Comparison of ENCODE assay signal across 21 cellular contexts in the genomic region with DNA sequence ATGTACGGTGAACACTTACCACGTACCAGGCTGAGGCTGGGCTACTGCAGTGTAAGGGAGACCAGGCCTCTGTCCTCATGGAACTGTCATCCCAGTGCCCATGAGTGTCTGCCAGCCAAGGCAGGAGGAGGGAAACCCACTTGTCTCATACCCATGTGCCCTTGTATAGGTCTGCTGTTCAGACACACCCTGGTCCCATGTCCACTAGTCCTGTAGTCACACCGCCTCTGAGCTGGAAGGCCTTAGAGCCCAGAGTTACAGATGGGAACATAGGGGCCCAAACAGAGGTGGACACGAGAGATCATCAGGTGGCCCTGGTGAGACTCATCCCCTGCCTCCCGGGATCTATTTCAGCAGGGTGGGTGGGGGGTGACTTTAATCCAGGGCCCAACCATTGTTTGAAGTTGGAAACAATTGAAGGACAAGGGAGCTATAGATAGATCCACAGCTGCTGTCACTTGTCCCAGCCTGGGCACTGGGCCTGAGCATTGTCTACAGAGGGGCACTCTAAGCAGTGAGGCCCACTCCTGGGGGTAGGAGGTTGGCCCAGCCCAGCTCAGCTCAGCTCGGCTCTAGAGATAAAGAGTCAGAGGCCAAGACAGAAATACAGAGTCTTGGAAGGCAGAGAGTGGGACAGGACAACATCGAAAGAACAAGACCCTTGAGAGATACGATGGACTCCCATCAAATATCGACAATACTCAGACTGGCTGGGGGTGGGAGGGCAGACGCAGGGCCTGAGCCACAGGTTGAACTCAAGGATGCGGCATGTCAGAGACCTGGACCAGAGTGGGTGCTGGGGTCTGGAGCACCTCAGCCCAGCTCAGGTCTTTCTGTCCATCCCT. TPM values are rescaled to one million over a fixed set of nuclear protein-coding genes. Genes with fewer than 3 reads are reported as not detected.
A peak's percentile ranks its signal among the peaks of the same experiment; 100 is the strongest.
DNase-seq lines count a peak whose midpoint lies in the region; ATAC-seq and TF ChIP-seq lines count a peak whose summit lies in the region.
"Had no signal": no experiment of that assay in that cellular context is flagged by ENCODE, and none has a peak within 500 bp of the region (broad histone marks: within the 10 kb centered on the region; RNA-seq: fewer than 3 reads in every experiment).

No MANE protein-coding gene starts in this region.

- H3K27ac ChIP-seq in layer of hippocampus (ENCODE audit: low read depth, low read length) (peak overlapping the region; percentile 66), osteoblast (ENCODE audit: low read depth, low read length) (no peak overlapping the region), Peyer's patch (no peak overlapping the region)
- H3K27ac ChIP-seq: BLaER1 treated with 17β-estradiol and CSF1 and Interleukin-3, amounts not matched to agents 10 nM and 100 nM; coronary artery; testis had no signal

- no peaks in the 10 kb centered on the region for H4K20me1 ChIP-seq in osteoblast (ENCODE audit: insufficient read depth, low read length)
- H4K20me1 ChIP-seq: BLaER1 treated with 17β-estradiol and CSF1 and Interleukin-3, amounts not matched to agents 10 nM and 100 nM had no signal

- H3K36me3 ChIP-seq in osteoblast (ENCODE audit: insufficient read depth, low read length) (no peaks in the 10 kb centered on the region), Peyer's patch (no peaks in the 10 kb centered on the region)
- H3K36me3 ChIP-seq: BLaER1 treated with 17β-estradiol and CSF1 and Interleukin-3, amounts not matched to agents 10 nM and 100 nM had no signal

- H3K4me3 ChIP-seq in osteoblast (ENCODE audit: insufficient read depth, low read length) (no peak overlapping the region), Peyer's patch (no peak overlapping the region)
- H3K4me3 ChIP-seq: BLaER1 treated with 17β-estradiol and CSF1 and Interleukin-3, amounts not matched to agents 10 nM and 100 nM; coronary artery; testis had no signal

- no peak for TF ChIP-seq CTCF in osteoblast (IDR thresholded peaks at IDR 0.05; ENCODE audit: extremely low read depth, low read depth, low read length)
- TF ChIP-seq CTCF in Peyer's patch (IDR thresholded peaks at IDR 0.05) = no peak

- no peak overlapping the region for H3K4me2 ChIP-seq in osteoblast (ENCODE audit: insufficient read depth, low read length)
- H3K4me2 ChIP-seq: BLaER1 treated with 17β-estradiol and CSF1 and Interleukin-3, amounts not matched to agents 10 nM and 100 nM had no signal

- H3K27me3 ChIP-seq in layer of hippocampus (ENCODE audit: control insufficient read depth, insufficient read depth, low read length) = no peaks in the 10 kb centered on the region
- peaks cover 8% of the 10 kb centered on the region for H3K27me3 ChIP-seq in osteoblast (ENCODE audit: insufficient read depth, low read length)
- H3K27me3 ChIP-seq in Peyer's patch = no peaks in the 10 kb centered on the region
- H3K27me3 ChIP-seq: BLaER1 treated with 17β-estradiol and CSF1 and Interleukin-3, amounts not matched to agents 10 nM and 100 nM; testis had no signal

- H2AFZ ChIP-seq in osteoblast (ENCODE audit: low read length) = no peak overlapping the region

- ATAC-seq in HG03521 (IDR thresholded peaks at IDR 0.05; ENCODE audit: unreplicated experiment) = no peak
- ATAC-seq: left colon, sciatic nerve had no signal

- H3K9me3 ChIP-seq in osteoblast (ENCODE audit: low read depth, low read length) (no peaks in the 10 kb centered on the region), Peyer's patch (no peaks in the 10 kb centered on the region)
- H3K9me3 ChIP-seq: BLaER1 treated with 17β-estradiol and CSF1 and Interleukin-3, amounts not matched to agents 10 nM and 100 nM; testis had no signal

- no peak for TF ChIP-seq POLR2A in Peyer's patch (IDR thresholded peaks at IDR 0.05)

- no peaks in the 10 kb centered on the region for H3K79me2 ChIP-seq in osteoblast (ENCODE audit: insufficient read depth, low read length)

- DNase-seq in Ammon's horn (ENCODE audit: low spot score) (peak; percentile 84), amygdala (lab: John Stamatoyannopoulos, UW) (peak in 44 of 56 donors; percentile 8 to 85 (median 56)), osteoblast (ENCODE audit: insufficient read length, low spot score, missing footprints) (peak; percentile 35), SHP77 (lab: John Stamatoyannopoulos, UW) (no peak), NOMO-1 (lab: John Stamatoyannopoulos, UW; ENCODE audit: unreplicated experiment in 2 of 2) (no peak), Peyer's patch (no peak)
- DNase-seq: ACHN; activated CD4-positive, alpha-beta T cell treated with anti-CD3 and anti-CD28 coated beads, Interleukin-2, amount 10 ng/mL, durations not matched to agents 24 days and 14 days; DND-41; NCI-H1092 treated with DMSO at 0.1 percent for 48 hours; NCI-H2029; NCI-H226; NCI-H774; OCI-M1; testis had no signal

- H3K4me1 ChIP-seq in osteoblast (ENCODE audit: insufficient read depth, low read length) (no peaks in the 10 kb centered on the region), Peyer's patch (no peaks in the 10 kb centered on the region)

RNA-seq across cellular contexts. Expression of gene MYH7B, which starts 14.7 kb away (rescaled TPM):
- total RNA-seq in osteoblast = 0.29 and 0.36 TPM in 2 replicates
- total RNA-seq in Peyer's patch = 1 to 10 TPM in 3 of 4 donors, under 1 TPM in 1; 0.40 to 2.0 (median 1.4) TPM

RNA-seq across cellular contexts. Expression of gene GSS, which starts 14.8 kb away (rescaled TPM):
- total RNA-seq in osteoblast = 54.6 and 58.3 TPM in 2 replicates
- 10 to 100 TPM; 58.0 to 95.6 (median 84.6) TPM for total RNA-seq in Peyer's patch

Comparison
In these comparisons a context has a peak if more than half of its experiments do, and no peak if none do; other contexts are left out.
1. DNase-seq: peak in Ammon's horn (single experiment), amygdala (44 of 56) and osteoblast (single experiment); none in SHP77 (0 of 2), NOMO-1 (0 of 2) and Peyer's patch (0 of 3).